ENCODE assay signal across 1 cellular context in the genomic region with DNA sequence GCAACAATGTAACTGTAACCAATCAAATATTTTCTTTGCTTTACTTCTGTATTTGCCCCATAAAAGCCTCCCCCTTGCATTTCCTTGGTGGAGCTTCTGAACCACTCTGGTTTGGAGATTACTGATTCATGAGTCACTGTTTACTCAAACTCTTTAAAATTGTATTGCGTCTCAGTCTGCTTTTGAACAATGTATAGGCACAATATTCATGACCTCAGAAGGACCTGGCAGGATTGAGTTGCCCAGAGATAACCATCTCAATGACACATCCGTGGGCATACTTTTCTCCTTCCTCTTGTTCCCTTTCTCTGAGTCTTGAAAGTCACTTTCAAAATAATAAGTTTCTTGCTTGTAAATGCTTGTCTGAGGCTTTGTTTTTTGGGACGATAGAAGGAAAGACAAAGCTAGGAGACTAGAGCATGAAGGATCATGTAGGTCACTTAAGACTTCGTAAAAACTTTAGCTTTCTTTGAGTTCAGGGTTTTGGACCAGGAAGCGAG.
TF ChIP-seq lines count a peak whose summit lies in the region.

No MANE protein-coding gene starts in this region.

TF ChIP-seq in HEK293, 187 proteins besides CTCF, POLR2A, EP300 and RAD21 (continued from another document):
- TF ChIP-seq, protein P1, sequence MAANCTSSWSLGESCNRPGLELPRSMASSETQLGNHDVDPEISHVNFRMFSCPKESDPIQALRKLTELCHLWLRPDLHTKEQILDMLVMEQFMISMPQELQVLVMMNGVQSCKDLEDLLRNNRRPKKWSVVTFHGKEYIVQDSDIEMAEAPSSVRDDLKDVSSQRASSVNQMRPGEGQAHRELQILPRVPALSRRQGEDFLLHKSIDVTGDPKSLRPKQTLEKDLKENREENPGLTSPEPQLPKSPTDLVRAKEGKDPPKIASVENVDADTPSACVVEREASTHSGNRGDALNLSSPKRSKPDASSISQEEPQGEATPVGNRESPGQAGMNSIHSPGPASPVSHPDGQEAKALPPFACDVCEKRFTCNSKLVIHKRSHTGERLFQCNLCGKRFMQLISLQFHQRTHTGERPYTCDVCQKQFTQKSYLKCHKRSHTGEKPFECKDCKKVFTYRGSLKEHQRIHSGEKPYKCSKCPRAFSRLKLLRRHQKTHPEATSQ (tag by site-specific recombination; IDR thresholded peaks at IDR 0.05), result no peak
- TF ChIP-seq, protein P2, sequence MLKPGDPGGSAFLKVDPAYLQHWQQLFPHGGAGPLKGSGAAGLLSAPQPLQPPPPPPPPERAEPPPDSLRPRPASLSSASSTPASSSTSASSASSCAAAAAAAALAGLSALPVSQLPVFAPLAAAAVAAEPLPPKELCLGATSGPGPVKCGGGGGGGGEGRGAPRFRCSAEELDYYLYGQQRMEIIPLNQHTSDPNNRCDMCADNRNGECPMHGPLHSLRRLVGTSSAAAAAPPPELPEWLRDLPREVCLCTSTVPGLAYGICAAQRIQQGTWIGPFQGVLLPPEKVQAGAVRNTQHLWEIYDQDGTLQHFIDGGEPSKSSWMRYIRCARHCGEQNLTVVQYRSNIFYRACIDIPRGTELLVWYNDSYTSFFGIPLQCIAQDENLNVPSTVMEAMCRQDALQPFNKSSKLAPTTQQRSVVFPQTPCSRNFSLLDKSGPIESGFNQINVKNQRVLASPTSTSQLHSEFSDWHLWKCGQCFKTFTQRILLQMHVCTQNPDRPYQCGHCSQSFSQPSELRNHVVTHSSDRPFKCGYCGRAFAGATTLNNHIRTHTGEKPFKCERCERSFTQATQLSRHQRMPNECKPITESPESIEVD (tag by site-specific recombination; IDR thresholded peaks at IDR 0.05), result peak; percentile 58; the same call in 1 of the 2 replicates
- TF ChIP-seq GLI4 (tag by site-specific recombination; IDR thresholded peaks at IDR 0.05) (no peak), ZBTB21 (tag by site-specific recombination; IDR thresholded peaks at IDR 0.05) (peak; percentile 63; the same call in 1 of the 2 replicates), ZNF175 (tag by site-specific recombination; IDR thresholded peaks at IDR 0.05) (no peak), ZEB2 (tag by site-specific recombination; IDR thresholded peaks at IDR 0.05) (peak; percentile 90), ZNF223 (tag by site-specific recombination; IDR thresholded peaks at IDR 0.05) (no peak), ZNF629 (tag by site-specific recombination; IDR thresholded peaks at IDR 0.05) (peak; percentile 95), TRIM28 (IDR thresholded peaks at IDR 0.05; ENCODE audit: borderline replicate concordance, low read length) (no peak), ZNF292 (tag by site-specific recombination; IDR thresholded peaks at IDR 0.05; ENCODE audit: borderline replicate concordance, low read depth) (no peak), ZNF510 (tag by site-specific recombination; IDR thresholded peaks at IDR 0.05; ENCODE audit: insufficient replicate concordance) (no peak), ZFHX2 (tag by site-specific recombination; conservative IDR thresholded peaks at IDR 0.05) (no peak), GFI1B (tag by site-specific recombination; IDR thresholded peaks at IDR 0.05) (0 out of 2 replicates have a peak, but pooled peaks have one; percentile 22), ZNF701 (tag by site-specific recombination; IDR thresholded peaks at IDR 0.05) (no peak), ZXDB (tag by site-specific recombination; IDR thresholded peaks at IDR 0.05) (no peak), ZBTB17 (tag by site-specific recombination; IDR thresholded peaks at IDR 0.05) (no peak), YY1 (tag by site-specific recombination; IDR thresholded peaks at IDR 0.05) (no peak), ZNF24 (tag by site-specific recombination; IDR thresholded peaks at IDR 0.05) (peak; percentile 69; the same call in 1 of the 2 replicates), ZSCAN30 (tag by site-specific recombination; IDR thresholded peaks at IDR 0.05) (no peak), ZNF48 (tag by site-specific recombination; IDR thresholded peaks at IDR 0.05) (no peak), ZNF184 (tag by site-specific recombination; IDR thresholded peaks at IDR 0.05) (0 out of 2 replicates have a peak, but pooled peaks have one; percentile 40), ZNF248 (tag by site-specific recombination; IDR thresholded peaks at IDR 0.05) (no peak), ZNF558 (tag by site-specific recombination; IDR thresholded peaks at IDR 0.05) (no peak), GLIS1 (tag by site-specific recombination; IDR thresholded peaks at IDR 0.05) (0 out of 2 replicates have a peak, but pooled peaks have one; percentile 15), BCL11A (tag by site-specific recombination; IDR thresholded peaks at IDR 0.05; ENCODE audit: low read depth) (0 out of 2 replicates have a peak, but pooled peaks have one; percentile 17), ZNF114 (tag by site-specific recombination; IDR thresholded peaks at IDR 0.05) (no peak), ZBTB1 (tag by site-specific recombination; IDR thresholded peaks at IDR 0.05) (no peak), ZNF707 (tag by site-specific recombination; IDR thresholded peaks at IDR 0.05) (no peak), ZNF561 (tag by site-specific recombination; IDR thresholded peaks at IDR 0.05; ENCODE audit: borderline replicate concordance) (no peak), SP7 (tag by site-specific recombination; IDR thresholded peaks at IDR 0.05) (peak; percentile 61), ZNF529 (tag by site-specific recombination; IDR thresholded peaks at IDR 0.05; ENCODE audit: insufficient replicate concordance) (no peak), ZNF660 (tag by site-specific recombination; IDR thresholded peaks at IDR 0.05) (0 out of 2 replicates have a peak, but pooled peaks have one; percentile 23)
- TF ChIP-seq, protein P3, sequence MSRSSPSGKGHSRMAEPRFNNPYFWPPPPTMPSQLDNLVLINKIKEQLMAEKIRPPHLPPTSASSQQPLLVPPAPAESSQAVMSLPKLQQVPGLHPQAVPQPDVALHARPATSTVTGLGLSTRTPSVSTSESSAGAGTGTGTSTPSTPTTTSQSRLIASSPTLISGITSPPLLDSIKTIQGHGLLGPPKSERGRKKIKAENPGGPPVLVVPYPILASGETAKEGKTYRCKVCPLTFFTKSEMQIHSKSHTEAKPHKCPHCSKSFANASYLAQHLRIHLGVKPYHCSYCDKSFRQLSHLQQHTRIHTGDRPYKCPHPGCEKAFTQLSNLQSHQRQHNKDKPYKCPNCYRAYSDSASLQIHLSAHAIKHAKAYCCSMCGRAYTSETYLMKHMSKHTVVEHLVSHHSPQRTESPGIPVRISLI (tag by site-specific recombination; IDR thresholded peaks at IDR 0.05), result no peak
- TF ChIP-seq, protein P4, sequence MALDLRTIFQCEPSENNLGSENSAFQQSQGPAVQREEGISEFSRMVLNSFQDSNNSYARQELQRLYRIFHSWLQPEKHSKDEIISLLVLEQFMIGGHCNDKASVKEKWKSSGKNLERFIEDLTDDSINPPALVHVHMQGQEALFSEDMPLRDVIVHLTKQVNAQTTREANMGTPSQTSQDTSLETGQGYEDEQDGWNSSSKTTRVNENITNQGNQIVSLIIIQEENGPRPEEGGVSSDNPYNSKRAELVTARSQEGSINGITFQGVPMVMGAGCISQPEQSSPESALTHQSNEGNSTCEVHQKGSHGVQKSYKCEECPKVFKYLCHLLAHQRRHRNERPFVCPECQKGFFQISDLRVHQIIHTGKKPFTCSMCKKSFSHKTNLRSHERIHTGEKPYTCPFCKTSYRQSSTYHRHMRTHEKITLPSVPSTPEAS (tag by site-specific recombination; IDR thresholded peaks at IDR 0.05), result no peak
- TF ChIP-seq, protein P5, sequence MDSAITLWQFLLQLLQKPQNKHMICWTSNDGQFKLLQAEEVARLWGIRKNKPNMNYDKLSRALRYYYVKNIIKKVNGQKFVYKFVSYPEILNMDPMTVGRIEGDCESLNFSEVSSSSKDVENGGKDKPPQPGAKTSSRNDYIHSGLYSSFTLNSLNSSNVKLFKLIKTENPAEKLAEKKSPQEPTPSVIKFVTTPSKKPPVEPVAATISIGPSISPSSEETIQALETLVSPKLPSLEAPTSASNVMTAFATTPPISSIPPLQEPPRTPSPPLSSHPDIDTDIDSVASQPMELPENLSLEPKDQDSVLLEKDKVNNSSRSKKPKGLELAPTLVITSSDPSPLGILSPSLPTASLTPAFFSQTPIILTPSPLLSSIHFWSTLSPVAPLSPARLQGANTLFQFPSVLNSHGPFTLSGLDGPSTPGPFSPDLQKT (IDR thresholded peaks at IDR 0.05; ENCODE audit: borderline replicate concordance, low read depth, low read length), result no peak
- TF ChIP-seq, protein P6, sequence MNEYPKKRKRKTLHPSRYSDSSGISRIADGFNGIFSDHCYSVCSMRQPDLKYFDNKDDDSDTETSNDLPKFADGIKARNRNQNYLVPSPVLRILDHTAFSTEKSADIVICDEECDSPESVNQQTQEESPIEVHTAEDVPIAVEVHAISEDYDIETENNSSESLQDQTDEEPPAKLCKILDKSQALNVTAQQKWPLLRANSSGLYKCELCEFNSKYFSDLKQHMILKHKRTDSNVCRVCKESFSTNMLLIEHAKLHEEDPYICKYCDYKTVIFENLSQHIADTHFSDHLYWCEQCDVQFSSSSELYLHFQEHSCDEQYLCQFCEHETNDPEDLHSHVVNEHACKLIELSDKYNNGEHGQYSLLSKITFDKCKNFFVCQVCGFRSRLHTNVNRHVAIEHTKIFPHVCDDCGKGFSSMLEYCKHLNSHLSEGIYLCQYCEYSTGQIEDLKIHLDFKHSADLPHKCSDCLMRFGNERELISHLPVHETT (tag by site-specific recombination; IDR thresholded peaks at IDR 0.05), result no peak
- TF ChIP-seq, protein P7, sequence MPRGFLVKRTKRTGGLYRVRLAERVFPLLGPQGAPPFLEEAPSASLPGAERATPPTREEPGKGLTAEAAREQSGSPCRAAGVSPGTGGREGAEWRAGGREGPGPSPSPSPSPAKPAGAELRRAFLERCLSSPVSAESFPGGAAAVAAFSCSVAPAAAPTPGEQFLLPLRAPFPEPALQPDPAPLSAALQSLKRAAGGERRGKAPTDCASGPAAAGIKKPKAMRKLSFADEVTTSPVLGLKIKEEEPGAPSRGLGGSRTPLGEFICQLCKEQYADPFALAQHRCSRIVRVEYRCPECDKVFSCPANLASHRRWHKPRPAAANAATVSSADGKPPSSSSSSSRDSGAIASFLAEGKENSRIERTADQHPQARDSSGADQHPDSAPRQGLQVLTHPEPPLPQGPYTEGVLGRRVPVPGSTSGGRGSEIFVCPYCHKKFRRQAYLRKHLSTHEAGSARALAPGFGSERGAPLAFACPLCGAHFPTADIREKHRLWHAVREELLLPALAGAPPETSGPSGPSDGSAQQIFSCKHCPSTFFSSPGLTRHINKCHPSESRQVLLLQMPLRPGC (tag by site-specific recombination; IDR thresholded peaks at IDR 0.05), result no peak; the same call in 1 of the 2 replicates
- TF ChIP-seq, protein P8, sequence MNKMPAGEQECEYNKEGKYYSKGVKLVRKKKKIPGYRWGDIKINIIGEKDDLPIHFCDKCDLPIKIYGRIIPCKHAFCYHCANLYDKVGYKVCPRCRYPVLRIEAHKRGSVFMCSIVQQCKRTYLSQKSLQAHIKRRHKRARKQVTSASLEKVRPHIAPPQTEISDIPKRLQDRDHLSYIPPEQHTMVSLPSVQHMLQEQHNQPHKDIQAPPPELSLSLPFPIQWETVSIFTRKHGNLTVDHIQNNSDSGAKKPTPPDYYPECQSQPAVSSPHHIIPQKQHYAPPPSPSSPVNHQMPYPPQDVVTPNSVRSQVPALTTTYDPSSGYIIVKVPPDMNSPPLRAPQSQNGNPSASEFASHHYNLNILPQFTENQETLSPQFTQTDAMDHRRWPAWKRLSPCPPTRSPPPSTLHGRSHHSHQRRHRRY (tag by site-specific recombination; IDR thresholded peaks at IDR 0.05), result no peak
- TF ChIP-seq, protein P9, sequence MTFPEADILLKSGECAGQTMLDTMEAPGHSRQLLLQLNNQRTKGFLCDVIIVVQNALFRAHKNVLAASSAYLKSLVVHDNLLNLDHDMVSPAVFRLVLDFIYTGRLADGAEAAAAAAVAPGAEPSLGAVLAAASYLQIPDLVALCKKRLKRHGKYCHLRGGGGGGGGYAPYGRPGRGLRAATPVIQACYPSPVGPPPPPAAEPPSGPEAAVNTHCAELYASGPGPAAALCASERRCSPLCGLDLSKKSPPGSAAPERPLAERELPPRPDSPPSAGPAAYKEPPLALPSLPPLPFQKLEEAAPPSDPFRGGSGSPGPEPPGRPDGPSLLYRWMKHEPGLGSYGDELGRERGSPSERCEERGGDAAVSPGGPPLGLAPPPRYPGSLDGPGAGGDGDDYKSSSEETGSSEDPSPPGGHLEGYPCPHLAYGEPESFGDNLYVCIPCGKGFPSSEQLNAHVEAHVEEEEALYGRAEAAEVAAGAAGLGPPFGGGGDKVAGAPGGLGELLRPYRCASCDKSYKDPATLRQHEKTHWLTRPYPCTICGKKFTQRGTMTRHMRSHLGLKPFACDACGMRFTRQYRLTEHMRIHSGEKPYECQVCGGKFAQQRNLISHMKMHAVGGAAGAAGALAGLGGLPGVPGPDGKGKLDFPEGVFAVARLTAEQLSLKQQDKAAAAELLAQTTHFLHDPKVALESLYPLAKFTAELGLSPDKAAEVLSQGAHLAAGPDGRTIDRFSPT (tag by site-specific recombination; IDR thresholded peaks at IDR 0.05), result peak; percentile 83
- TF ChIP-seq, protein P10, sequence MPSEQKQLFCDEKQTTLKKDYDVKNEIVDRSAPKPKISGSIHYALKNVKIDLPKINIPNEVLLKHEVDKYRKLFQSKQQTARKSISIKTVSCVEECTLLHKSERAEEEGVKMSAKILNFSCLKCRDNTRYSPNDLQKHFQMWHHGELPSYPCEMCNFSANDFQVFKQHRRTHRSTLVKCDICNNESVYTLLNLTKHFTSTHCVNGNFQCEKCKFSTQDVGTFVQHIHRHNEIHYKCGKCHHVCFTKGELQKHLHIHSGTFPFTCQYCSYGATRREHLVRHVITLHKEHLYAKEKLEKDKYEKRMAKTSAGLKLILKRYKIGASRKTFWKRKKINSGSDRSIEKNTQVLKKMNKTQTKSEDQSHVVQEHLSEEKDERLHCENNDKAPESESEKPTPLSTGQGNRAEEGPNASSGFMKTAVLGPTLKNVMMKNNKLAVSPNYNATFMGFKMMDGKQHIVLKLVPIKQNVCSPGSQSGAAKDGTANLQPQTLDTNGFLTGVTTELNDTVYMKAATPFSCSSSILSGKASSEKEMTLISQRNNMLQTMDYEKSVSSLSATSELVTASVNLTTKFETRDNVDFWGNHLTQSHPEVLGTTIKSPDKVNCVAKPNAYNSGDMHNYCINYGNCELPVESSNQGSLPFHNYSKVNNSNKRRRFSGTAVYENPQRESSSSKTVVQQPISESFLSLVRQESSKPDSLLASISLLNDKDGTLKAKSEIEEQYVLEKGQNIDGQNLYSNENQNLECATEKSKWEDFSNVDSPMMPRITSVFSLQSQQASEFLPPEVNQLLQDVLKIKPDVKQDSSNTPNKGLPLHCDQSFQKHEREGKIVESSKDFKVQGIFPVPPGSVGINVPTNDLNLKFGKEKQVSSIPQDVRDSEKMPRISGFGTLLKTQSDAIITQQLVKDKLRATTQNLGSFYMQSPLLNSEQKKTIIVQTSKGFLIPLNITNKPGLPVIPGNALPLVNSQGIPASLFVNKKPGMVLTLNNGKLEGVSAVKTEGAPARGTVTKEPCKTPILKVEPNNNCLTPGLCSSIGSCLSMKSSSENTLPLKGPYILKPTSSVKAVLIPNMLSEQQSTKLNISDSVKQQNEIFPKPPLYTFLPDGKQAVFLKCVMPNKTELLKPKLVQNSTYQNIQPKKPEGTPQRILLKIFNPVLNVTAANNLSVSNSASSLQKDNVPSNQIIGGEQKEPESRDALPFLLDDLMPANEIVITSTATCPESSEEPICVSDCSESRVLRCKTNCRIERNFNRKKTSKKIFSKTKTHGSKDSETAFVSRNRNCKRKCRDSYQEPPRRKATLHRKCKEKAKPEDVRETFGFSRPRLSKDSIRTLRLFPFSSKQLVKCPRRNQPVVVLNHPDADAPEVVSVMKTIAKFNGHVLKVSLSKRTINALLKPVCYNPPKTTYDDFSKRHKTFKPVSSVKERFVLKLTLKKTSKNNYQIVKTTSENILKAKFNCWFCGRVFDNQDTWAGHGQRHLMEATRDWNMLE (tag by site-specific recombination; conservative IDR thresholded peaks at IDR 0.05; ENCODE audit: low read depth), result peak; percentile 32; the same call in 1 of the 2 replicates
